Comparison of ENCODE assay signal across 1 cellular context in genomic region chr11:67434395-67434881, GRCh38.
TF ChIP-seq lines count a peak whose summit lies in the region.

No MANE protein-coding gene starts in this region.

TF ChIP-seq in K562, 482 proteins besides CTCF, POLR2A, EP300 and RAD21:
- TF ChIP-seq RBFOX2 (IDR thresholded peaks at IDR 0.05; ENCODE audit: low read depth, low read length): peak; percentile 59
- TF ChIP-seq NCOA4 (IDR thresholded peaks at IDR 0.05; ENCODE audit: partially characterized antibody): no peak
- no peak for TF ChIP-seq CAMTA2 (CRISPR knock-in tag; conservative IDR thresholded peaks at IDR 0.05)
- peak; percentile 9; the same call in 1 of the 2 replicates for TF ChIP-seq POLR2G (IDR thresholded peaks at IDR 0.05; ENCODE audit: low read depth, low read length)
- TF ChIP-seq RBM22 (IDR thresholded peaks at IDR 0.05; ENCODE audit: low read depth, low read length, poor library complexity, severe bottlenecking): peak; percentile 17
- no peak for TF ChIP-seq ZNF639 (CRISPR knock-in tag; conservative IDR thresholded peaks at IDR 0.05 in 1 of 2, IDR thresholded peaks at IDR 0.05 in 1 of 2)
- TF ChIP-seq, protein P1, sequence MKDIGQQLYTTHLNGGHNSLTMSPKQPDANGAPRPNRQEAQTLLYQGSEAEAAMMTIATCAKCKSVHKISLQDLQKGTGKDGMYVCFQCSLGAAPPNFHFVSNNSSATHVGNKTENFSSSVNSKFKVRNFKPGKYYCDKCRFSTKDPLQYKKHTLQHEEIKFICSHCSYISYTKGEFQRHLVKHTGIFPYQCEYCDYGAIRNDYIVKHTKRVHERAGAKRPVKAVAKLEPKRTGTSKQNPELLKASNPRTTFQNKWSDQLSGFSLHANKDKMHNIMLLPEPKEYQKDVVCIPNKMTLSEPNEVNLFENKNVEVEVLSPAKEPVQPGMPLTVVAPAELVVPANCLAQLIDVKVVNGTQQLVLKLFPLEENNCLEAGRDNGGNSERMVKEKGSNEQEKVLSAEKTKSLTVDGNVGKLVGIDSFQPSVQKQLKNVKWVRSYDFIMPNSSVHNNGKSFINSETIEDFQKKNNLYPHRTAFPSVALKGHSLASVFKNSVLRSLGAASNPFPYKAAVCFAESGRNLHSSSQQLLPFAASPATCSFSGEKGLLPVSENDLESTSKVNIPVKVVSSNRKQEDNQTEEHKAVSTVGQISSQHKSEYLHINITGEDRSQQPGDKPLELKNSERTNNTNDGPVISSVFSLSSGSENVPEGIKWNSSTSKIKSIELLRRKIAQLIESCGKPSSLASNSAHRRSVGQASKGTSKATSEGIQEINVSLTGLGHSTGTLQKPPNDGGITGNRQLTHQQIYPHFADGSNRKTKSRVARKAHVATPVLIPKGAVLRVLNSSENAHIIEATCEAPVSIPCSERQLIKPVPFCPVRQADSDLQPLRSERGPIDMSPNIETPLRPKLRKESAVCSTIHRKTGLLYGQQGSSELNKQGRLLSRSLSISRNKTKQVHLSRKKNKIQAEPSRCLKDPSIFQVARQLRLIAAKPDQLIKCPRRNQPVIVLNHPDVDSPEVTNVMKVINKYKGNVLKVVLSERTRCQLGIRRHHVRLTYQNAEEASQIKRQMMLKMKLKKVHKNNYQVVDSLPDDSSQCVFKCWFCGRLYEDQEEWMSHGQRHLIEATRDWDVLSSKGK (CRISPR knock-in tag; IDR thresholded peaks at IDR 0.05): no peak
- no peak for TF ChIP-seq BRCA1 (IDR thresholded peaks at IDR 0.05)
- no peak for TF ChIP-seq BRCA1 (CRISPR knock-in tag; IDR thresholded peaks at IDR 0.05)
- TF ChIP-seq, protein P2, sequence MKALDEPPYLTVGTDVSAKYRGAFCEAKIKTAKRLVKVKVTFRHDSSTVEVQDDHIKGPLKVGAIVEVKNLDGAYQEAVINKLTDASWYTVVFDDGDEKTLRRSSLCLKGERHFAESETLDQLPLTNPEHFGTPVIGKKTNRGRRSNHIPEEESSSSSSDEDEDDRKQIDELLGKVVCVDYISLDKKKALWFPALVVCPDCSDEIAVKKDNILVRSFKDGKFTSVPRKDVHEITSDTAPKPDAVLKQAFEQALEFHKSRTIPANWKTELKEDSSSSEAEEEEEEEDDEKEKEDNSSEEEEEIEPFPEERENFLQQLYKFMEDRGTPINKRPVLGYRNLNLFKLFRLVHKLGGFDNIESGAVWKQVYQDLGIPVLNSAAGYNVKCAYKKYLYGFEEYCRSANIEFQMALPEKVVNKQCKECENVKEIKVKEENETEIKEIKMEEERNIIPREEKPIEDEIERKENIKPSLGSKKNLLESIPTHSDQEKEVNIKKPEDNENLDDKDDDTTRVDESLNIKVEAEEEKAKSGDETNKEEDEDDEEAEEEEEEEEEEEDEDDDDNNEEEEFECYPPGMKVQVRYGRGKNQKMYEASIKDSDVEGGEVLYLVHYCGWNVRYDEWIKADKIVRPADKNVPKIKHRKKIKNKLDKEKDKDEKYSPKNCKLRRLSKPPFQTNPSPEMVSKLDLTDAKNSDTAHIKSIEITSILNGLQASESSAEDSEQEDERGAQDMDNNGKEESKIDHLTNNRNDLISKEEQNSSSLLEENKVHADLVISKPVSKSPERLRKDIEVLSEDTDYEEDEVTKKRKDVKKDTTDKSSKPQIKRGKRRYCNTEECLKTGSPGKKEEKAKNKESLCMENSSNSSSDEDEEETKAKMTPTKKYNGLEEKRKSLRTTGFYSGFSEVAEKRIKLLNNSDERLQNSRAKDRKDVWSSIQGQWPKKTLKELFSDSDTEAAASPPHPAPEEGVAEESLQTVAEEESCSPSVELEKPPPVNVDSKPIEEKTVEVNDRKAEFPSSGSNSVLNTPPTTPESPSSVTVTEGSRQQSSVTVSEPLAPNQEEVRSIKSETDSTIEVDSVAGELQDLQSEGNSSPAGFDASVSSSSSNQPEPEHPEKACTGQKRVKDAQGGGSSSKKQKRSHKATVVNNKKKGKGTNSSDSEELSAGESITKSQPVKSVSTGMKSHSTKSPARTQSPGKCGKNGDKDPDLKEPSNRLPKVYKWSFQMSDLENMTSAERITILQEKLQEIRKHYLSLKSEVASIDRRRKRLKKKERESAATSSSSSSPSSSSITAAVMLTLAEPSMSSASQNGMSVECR (CRISPR knock-in tag; IDR thresholded peaks at IDR 0.05): no peak
